ENCODE assay signal across 17 cellular contexts in the genomic region with DNA sequence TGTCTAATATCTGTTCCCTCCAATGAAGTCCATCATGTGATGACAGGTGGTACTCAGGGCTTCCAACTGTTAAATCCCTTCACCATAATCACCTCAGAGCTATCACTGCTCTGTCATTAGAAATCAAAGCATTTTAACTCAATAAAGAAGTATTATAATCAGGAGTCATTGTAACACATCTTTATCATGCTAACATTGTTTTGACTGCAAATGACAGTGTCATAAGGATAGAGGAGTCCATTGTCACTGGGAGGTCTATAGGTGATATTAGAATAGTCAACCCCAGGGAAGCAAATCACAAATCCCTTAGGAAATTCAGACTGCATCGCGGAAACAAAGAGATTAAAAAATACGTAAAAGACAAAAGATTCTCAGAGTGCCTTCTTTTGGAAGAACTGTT. TPM values are rescaled to one million over a fixed set of nuclear protein-coding genes. Genes with fewer than 3 reads are reported as not detected.
DNase-seq lines count a peak whose midpoint lies in the region; ATAC-seq and TF ChIP-seq lines count a peak whose summit lies in the region.
"Had no signal": no experiment of that assay in that cellular context is flagged by ENCODE, and none has a peak within 500 bp of the region (broad histone marks: within the 10 kb centered on the region; RNA-seq: fewer than 3 reads in every experiment).

No MANE protein-coding gene starts in this region.

- peak; percentile 70 for DNase-seq in COR-L47 (lab: John Stamatoyannopoulos, UW)
- DNase-seq in NCI-H146 (lab: John Stamatoyannopoulos, UW), result peak; percentile 51
- DNase-seq in NCI-H524 treated with DMSO at 0.1 percent for 48 hours (lab: John Stamatoyannopoulos, UW), result peak; percentile 26
- DNase-seq in glutamatergic neuron, result no peak
- DNase-seq in LoVo (ENCODE audit: low spot score), result no peak
- no peak for DNase-seq in activated CD8-positive, alpha-beta memory T cell treated with anti-CD3 and anti-CD28 coated beads, Interleukin-2, amount 10 ng/mL, durations not matched to agents 7 days and 5 days
- DNase-seq in islet precursor cell, result no peak
- DNase-seq: C1 segment of cervical spinal cord; Caco-2; CD4-positive, alpha-beta memory T cell; DMS153; DND-41; GOT3; HFFc6 had no signal

- no peak overlapping the region for H3K4me3 Mint-ChIP-seq in glutamatergic neuron (ENCODE audit: unreplicated experiment)
- no peak overlapping the region for H3K4me3 Mint-ChIP-seq in activated CD8-positive, alpha-beta memory T cell treated with anti-CD3 and anti-CD28 coated beads, Interleukin-2, amount 10 ng/mL, durations not matched to agents 7 days and 5 days
- H3K4me3 Mint-ChIP-seq: CD4-positive, alpha-beta memory T cell; HFFc6 had no signal

- no peaks in the 10 kb centered on the region for H3K36me3 Mint-ChIP-seq in glutamatergic neuron (ENCODE audit: unreplicated experiment)
- no peaks in the 10 kb centered on the region for H3K36me3 Mint-ChIP-seq in activated CD8-positive, alpha-beta memory T cell treated with anti-CD3 and anti-CD28 coated beads, Interleukin-2, amount 10 ng/mL, durations not matched to agents 7 days and 5 days
- H3K36me3 Mint-ChIP-seq: CD4-positive, alpha-beta memory T cell had no signal

- no peaks in the 10 kb centered on the region for H3K27me3 Mint-ChIP-seq in glutamatergic neuron (ENCODE audit: unreplicated experiment)
- H3K27me3 Mint-ChIP-seq in activated CD8-positive, alpha-beta memory T cell treated with anti-CD3 and anti-CD28 coated beads, Interleukin-2, amount 10 ng/mL, durations not matched to agents 7 days and 5 days, result no peaks in the 10 kb centered on the region

- TF ChIP-seq CTCF in glutamatergic neuron (IDR thresholded peaks at IDR 0.05; ENCODE audit: partially characterized antibody, unreplicated experiment), result no peak

- H3K9me3 Mint-ChIP-seq in glutamatergic neuron (ENCODE audit: unreplicated experiment), result no peaks in the 10 kb centered on the region
- H3K9me3 Mint-ChIP-seq in activated CD8-positive, alpha-beta memory T cell treated with anti-CD3 and anti-CD28 coated beads, Interleukin-2, amount 10 ng/mL, durations not matched to agents 7 days and 5 days (ENCODE audit: low read depth), result no peaks in the 10 kb centered on the region

- peak overlapping the region; percentile 9 for H3K27ac Mint-ChIP-seq in glutamatergic neuron (ENCODE audit: unreplicated experiment)
- no peak overlapping the region for H3K27ac Mint-ChIP-seq in activated CD8-positive, alpha-beta memory T cell treated with anti-CD3 and anti-CD28 coated beads, Interleukin-2, amount 10 ng/mL, durations not matched to agents 7 days and 5 days
- H3K27ac Mint-ChIP-seq: CD4-positive, alpha-beta memory T cell; HFFc6 had no signal

- H3K4me1 Mint-ChIP-seq in glutamatergic neuron (ENCODE audit: low read depth, unreplicated experiment), result peaks cover 6% of the 10 kb centered on the region
- H3K4me1 Mint-ChIP-seq in activated CD8-positive, alpha-beta memory T cell treated with anti-CD3 and anti-CD28 coated beads, Interleukin-2, amount 10 ng/mL, durations not matched to agents 7 days and 5 days, result no peaks in the 10 kb centered on the region
- H3K4me1 Mint-ChIP-seq: CD4-positive, alpha-beta memory T cell had no signal

- ATAC-seq in activated CD8-positive, alpha-beta memory T cell treated with anti-CD3 and anti-CD28 coated beads, Interleukin-2, amount 10 ng/mL, durations not matched to agents 7 days and 5 days, result no peak
- no peak for ATAC-seq in GM18870 (IDR thresholded peaks at IDR 0.05; ENCODE audit: unreplicated experiment)

- CTCF ChIA-PET in activated CD8-positive, alpha-beta memory T cell treated with anti-CD3 and anti-CD28 coated beads, Interleukin-2, amount 10 ng/mL, durations not matched to agents 7 days and 5 days (lab: Charles Lee), result no interaction called here

RNA-seq across cellular contexts. Expression of gene LRRC53, which starts 30.8 kb away (rescaled TPM):
- total RNA-seq in glutamatergic neuron (ENCODE audit: unreplicated experiment), result 0.42 TPM
- total RNA-seq in activated CD8-positive, alpha-beta memory T cell treated with anti-CD3 and anti-CD28 coated beads, Interleukin-2, amount 10 ng/mL, durations not matched to agents 7 days and 5 days, result not detected
- total RNA-seq: A172; A673; Caco-2; CD4-positive, alpha-beta memory T cell; HFFc6 had no signal

Comparison
In these comparisons a context has a peak if more than half of its experiments do, and no peak if none do; other contexts are left out.
1. DNase-seq: peak in COR-L47 (single experiment), NCI-H146 (single experiment) and NCI-H524 treated with DMSO at 0.1 percent for 48 hours (single experiment); none in glutamatergic neuron (single experiment), LoVo (single experiment), activated CD8-positive, alpha-beta memory T cell treated with anti-CD3 and anti-CD28 coated beads, Interleukin-2, amount 10 ng/mL, durations not matched to agents 7 days and 5 days (single experiment) and islet precursor cell (single experiment).